Comparison of ENCODE assay signal across 2 cellular contexts in the genomic region with DNA sequence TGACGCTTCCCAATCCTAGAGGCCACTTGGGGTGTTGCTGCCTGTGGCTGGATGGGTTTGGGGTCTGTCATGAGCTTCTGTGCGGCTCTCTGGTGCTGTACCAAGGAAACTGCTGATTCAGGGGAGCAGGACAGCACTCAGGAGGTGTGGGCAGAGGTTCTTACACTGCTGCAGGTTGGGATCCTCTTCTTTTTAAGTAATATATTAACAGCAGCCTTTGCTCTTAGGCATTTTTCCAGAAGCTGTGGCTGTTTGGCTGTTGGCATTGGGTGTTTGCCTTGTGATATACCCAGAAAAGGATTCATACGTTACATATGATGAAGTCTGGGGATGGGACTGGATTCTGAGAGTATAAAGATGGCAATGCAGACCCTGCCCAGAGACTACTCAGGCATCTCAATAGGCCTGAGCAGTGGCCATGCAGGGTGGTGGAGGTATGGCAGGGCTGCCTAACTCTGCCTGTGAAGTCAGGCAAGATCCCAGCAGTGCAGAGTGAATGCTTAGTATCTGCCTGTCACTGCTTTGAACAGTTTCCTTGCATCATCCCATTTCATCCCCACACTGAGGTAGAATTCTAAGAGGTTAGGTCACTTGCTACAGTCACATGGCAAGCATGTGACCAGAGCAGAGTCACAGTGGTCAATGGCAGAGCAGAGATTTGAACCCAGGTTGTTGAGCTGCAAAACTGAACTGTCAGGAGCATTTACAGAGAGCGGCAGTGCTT.
TF ChIP-seq lines count a peak whose summit lies in the region.

No MANE protein-coding gene starts in this region.

TF ChIP-seq in A549, 52 proteins besides CTCF, POLR2A, EP300 and RAD21:
- TF ChIP-seq USF2 (IDR thresholded peaks at IDR 0.05) (peak; percentile 26; the same call in 1 of the 2 replicates), ZC3H11A (IDR thresholded peaks at IDR 0.05) (no peak)

TF ChIP-seq in IMR-90, 13 proteins besides CTCF, POLR2A, EP300 and RAD21:
- TF ChIP-seq FOS (IDR thresholded peaks at IDR 0.05; ENCODE audit: low read depth, low read length), result no peak
- peak; percentile 21; the same call in 1 of the 2 replicates for TF ChIP-seq CEBPB (IDR thresholded peaks at IDR 0.05; ENCODE audit: low read depth, low read length)
- no peak for TF ChIP-seq MXI1 (IDR thresholded peaks at IDR 0.05; ENCODE audit: borderline replicate concordance, low read depth, low read length)
- no peak for TF ChIP-seq RFX5 (IDR thresholded peaks at IDR 0.05; ENCODE audit: low read depth, low read length)
- no peak for TF ChIP-seq MAFK (IDR thresholded peaks at IDR 0.05; ENCODE audit: low read depth, low read length)
- peak; percentile 70; the same call in 1 of the 2 replicates for TF ChIP-seq USF2 (IDR thresholded peaks at IDR 0.05; ENCODE audit: low read depth, low read length)
- TF ChIP-seq CHD1 (IDR thresholded peaks at IDR 0.05; ENCODE audit: low read depth, low read length), result no peak
- no peak for TF ChIP-seq SMC3 (IDR thresholded peaks at IDR 0.05; ENCODE audit: low read depth, low read length)
